19 cellular contexts compared by ENCODE assay signal in the genomic region with DNA sequence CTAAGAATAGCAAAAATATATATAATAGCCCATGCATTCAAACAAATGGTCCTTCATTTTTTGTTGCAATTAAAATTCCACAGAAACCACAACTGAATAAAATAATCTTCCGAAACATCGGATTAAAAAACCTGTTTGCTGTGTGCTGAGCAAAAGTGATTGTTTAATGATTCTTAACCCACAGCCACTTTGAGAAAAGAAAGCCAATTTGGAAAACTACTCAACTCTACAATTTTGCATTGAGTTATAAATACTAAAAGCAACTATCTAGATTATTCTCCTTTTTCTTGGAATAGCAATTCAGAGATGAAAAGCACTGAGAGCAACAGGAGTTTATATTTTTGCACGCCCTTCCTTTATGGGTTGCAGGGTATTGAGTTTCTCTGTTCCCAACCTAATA. TPM values are rescaled to one million over a fixed set of nuclear protein-coding genes. Genes with fewer than 3 reads are reported as not detected.
DNase-seq lines count a peak whose midpoint lies in the region; ATAC-seq and TF ChIP-seq lines count a peak whose summit lies in the region.
"Had no signal": no experiment of that assay in that cellular context is flagged by ENCODE, and none has a peak within 500 bp of the region (broad histone marks: within the 10 kb centered on the region; RNA-seq: fewer than 3 reads in every experiment).

No MANE protein-coding gene starts in this region.

- no peak overlapping the region for H3K27ac Mint-ChIP-seq in stimulated activated naive B cell treated with anti-CD40 and anti-IgM and Interleukin-4, amounts not matched to agents 10 μg/mL and 1 μg/mL and 100 μg/mL, for 72 hours
- H3K27ac Mint-ChIP-seq: CD4-positive, alpha-beta memory T cell; GM23338; H9; HFFc6 had no signal

- peaks cover 13 to 25% of the 10 kb centered on the region in 2 donors for H3K27me3 Mint-ChIP-seq in stimulated activated naive B cell treated with anti-CD40 and anti-IgM and Interleukin-4, amounts not matched to agents 10 μg/mL and 1 μg/mL and 100 μg/mL, for 72 hours

- H3K9me3 Mint-ChIP-seq in stimulated activated naive B cell treated with anti-CD40 and anti-IgM and Interleukin-4, amounts not matched to agents 10 μg/mL and 1 μg/mL and 100 μg/mL, for 72 hours = no peaks in the 10 kb centered on the region
- H3K9me3 Mint-ChIP-seq: CD4-positive, alpha-beta memory T cell; GM23338; H9; HFFc6 had no signal

- CTCF ChIA-PET in A673 (lab: Charles Lee) = no interaction called here

- intact Hi-C loops in A673 (cut with micrococcal nuclease; ENCODE audit: unreplicated experiment) = no loop called here

- peaks cover 3 to 11% of the 10 kb centered on the region in 2 donors for H3K36me3 Mint-ChIP-seq in stimulated activated naive B cell treated with anti-CD40 and anti-IgM and Interleukin-4, amounts not matched to agents 10 μg/mL and 1 μg/mL and 100 μg/mL, for 72 hours
- H3K36me3 Mint-ChIP-seq: CD4-positive, alpha-beta memory T cell had no signal

- BruUV-seq in A673 (replicated peaks; lab: Mats Ljungman, UMichigan) = no TSS peak

- peaks cover 31% of the 10 kb centered on the region for H3K36me3 ChIP-seq in A673 (ENCODE audit: insufficient read depth, low read length, poor library complexity, severe bottlenecking)

- H3K4me1 Mint-ChIP-seq in stimulated activated naive B cell treated with anti-CD40 and anti-IgM and Interleukin-4, amounts not matched to agents 10 μg/mL and 1 μg/mL and 100 μg/mL, for 72 hours = peaks cover 0 to 18% of the 10 kb centered on the region in 2 donors
- H3K4me1 Mint-ChIP-seq: GM23338 had no signal

- no peaks in the 10 kb centered on the region for H3K9me3 ChIP-seq in A673 (ENCODE audit: low read depth, low read length, poor library complexity, severe bottlenecking)

- DNase-seq in A673 (ENCODE audit: low spot score) (peak; percentile 58), NCI-H1048 (lab: John Stamatoyannopoulos, UW) (peak; percentile 46), KBM-7 (no peak)
- no peak for DNase-seq in activated CD4-positive, alpha-beta T cell treated with anti-CD3 and anti-CD28 coated beads for 4 hours
- DNase-seq in stimulated activated naive B cell treated with anti-CD40 and anti-IgM and Interleukin-4, amounts not matched to agents 10 μg/mL and 1 μg/mL and 100 μg/mL, for 72 hours = no peak
- DNase-seq: ACHN; C1 segment of cervical spinal cord; Calu3; CD4-positive, alpha-beta memory T cell; COR-L47; DMS53; DMS79 treated with DMSO at 0.1 percent for 48 hours; GF-D8; H9; HFFc6 had no signal

- H3K27ac ChIP-seq in A673 (ENCODE audit: low read depth, low read length, poor library complexity, severe bottlenecking) (peak overlapping the region; percentile 34), VCaP (peak overlapping the region; percentile 94)

- ATAC-seq in stimulated activated naive B cell treated with anti-CD40 and anti-IgM and Interleukin-4, amounts not matched to agents 10 μg/mL and 1 μg/mL and 100 μg/mL, for 72 hours (replicated peaks) = no peak
- ATAC-seq: GM23338, HCT116 had no signal

- no peak overlapping the region for H3K4me3 Mint-ChIP-seq in stimulated activated naive B cell treated with anti-CD40 and anti-IgM and Interleukin-4, amounts not matched to agents 10 μg/mL and 1 μg/mL and 100 μg/mL, for 72 hours
- H3K4me3 Mint-ChIP-seq: CD4-positive, alpha-beta memory T cell; GM23338; H9; HFFc6 had no signal

- TF ChIP-seq CTCF in A673 (conservative IDR thresholded peaks at IDR 0.05; ENCODE audit: low read depth, low read length) = no peak
- no peak for TF ChIP-seq CTCF in VCaP (conservative IDR thresholded peaks at IDR 0.05)

- H3K4me3 ChIP-seq in A673 (ENCODE audit: low read depth, low read length, poor library complexity, severe bottlenecking) = no peak overlapping the region
- H3K4me3 ChIP-seq: GM23338 had no signal

- H3K27me3 ChIP-seq in A673 (replicated peaks; ENCODE audit: insufficient read depth, low read depth, low read length, poor library complexity) = no peaks in the 10 kb centered on the region

- in situ Hi-C loops in KBM-7 (cut with MboI; ENCODE audit: low pct_unique_long_range_greater_than_20kb, low sequenced_read_pairs) = no loop called here

- peaks cover 46% of the 10 kb centered on the region for H3K4me1 ChIP-seq in A673 (ENCODE audit: insufficient read depth, low read length, poor library complexity, severe bottlenecking)

- POLR2A ChIA-PET in A673 (lab: Charles Lee; ENCODE audit: low non-redundant PET) = no interaction called here

RNA-seq across cellular contexts. Expression of a gene that starts 8.0 kb away (rescaled TPM):
- total RNA-seq in A673 (2021) = 81.6 and 85.2 TPM in 2 replicates
- total RNA-seq: CD4-positive, alpha-beta memory T cell; Daoy had no signal

Comparison
In these comparisons a context has a peak if more than half of its experiments do, and no peak if none do; other contexts are left out.
1. DNase-seq: peak in A673 (single experiment) and NCI-H1048 (single experiment); none in KBM-7 (single experiment), activated CD4-positive, alpha-beta T cell treated with anti-CD3 and anti-CD28 coated beads for 4 hours (0 of 2) and stimulated activated naive B cell treated with anti-CD40 and anti-IgM and Interleukin-4, amounts not matched to agents 10 μg/mL and 1 μg/mL and 100 μg/mL, for 72 hours (single experiment).